Comparison of ENCODE assay signal across 9 cellular contexts in the genomic region with DNA sequence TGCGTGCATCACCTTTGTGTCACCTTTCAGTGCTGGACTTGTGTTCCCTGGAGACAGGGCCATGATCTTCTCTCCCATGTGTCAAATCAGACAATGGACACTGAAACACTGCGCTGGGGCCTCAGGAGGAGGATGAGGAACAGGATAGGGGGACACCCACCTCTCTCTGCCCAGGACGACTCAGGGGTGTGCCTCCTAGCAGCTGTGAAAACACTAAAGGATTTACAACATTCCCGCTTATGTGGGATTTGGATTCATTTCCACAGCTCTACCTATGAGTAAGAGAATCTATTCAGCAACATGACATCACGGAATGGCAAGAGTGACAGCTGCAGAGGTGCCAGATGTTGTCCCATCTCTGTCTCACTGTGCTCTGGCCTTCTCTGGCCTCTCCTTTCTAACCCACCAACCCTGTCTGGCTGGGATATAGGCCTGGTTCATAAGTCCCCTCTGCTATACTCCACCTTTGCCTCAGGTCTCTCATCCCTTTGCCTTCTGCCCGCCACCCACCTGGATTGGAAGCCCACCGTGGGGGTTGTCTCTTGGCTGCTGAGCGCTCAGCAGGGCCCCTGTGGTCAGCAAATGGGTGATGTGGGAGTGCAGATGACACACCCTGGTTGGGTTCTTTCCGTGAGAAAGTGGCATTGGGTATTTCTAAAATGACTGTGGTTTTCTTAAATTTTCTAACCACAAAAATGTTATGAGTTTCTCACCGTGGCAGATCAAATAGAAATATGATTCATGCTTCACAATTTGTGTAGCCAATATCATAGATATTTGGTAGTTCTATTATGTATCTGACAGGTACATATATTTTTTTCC. TPM values are rescaled to one million over a fixed set of nuclear protein-coding genes. Genes with fewer than 3 reads are reported as not detected.
DNase-seq lines count a peak whose midpoint lies in the region; ATAC-seq and TF ChIP-seq lines count a peak whose summit lies in the region.
"Had no signal": no experiment of that assay in that cellular context is flagged by ENCODE, and none has a peak within 500 bp of the region (broad histone marks: within the 10 kb centered on the region; RNA-seq: fewer than 3 reads in every experiment).

No MANE protein-coding gene starts in this region.

- H3K4me1 ChIP-seq in OCI-LY7 (ENCODE audit: insufficient read depth, low read length, poor library complexity, severe bottlenecking), result no peaks in the 10 kb centered on the region

- no peak overlapping the region for H3K4me2 ChIP-seq in OCI-LY7 (ENCODE audit: low read length)

- H3K4me3 Mint-ChIP-seq in effector memory CD8-positive, alpha-beta T cell, result peak overlapping the region; percentile 67 to 69

- H3K4me3 ChIP-seq in AG10803 (ENCODE audit: low read length) (no peak overlapping the region), OCI-LY7 (ENCODE audit: low read depth, low read length, poor library complexity, severe bottlenecking) (no peak overlapping the region)
- H3K4me3 ChIP-seq: BLaER1 treated with 17β-estradiol and CSF1 and Interleukin-3, amounts not matched to agents 10 nM and 100 nM had no signal

- H4K20me1 ChIP-seq in OCI-LY7 (ENCODE audit: insufficient read depth, low read length), result no peaks in the 10 kb centered on the region
- H4K20me1 ChIP-seq: BLaER1 treated with 17β-estradiol and CSF1 and Interleukin-3, amounts not matched to agents 10 nM and 100 nM had no signal

- DNase-seq in AG10803 (ENCODE audit: low read depth) (peak; percentile 68), NCI-H2029 treated with DMSO at 0.1 percent for 48 hours (lab: John Stamatoyannopoulos, UW) (no peak), DMS153 (lab: John Stamatoyannopoulos, UW) (no peak), OCI-LY7 (ENCODE audit: low spot score) (no peak)
- DNase-seq in activated CD4-positive, CD25-positive, alpha-beta regulatory T cell treated with anti-CD3 and anti-CD28 coated beads, Interleukin-2, amount 50 U/mL, for 16 hours (ENCODE audit: low read depth, low spot score), result peak; percentile 9
- peak; percentile 4 to 18 (median 15) for DNase-seq in effector memory CD8-positive, alpha-beta T cell
- peak; percentile 41 to 69 for DNase-seq in stimulated activated CD8-positive, alpha-beta memory T cell treated with anti-CD3 and anti-CD28 coated beads, Interleukin-7, amount 100 ng/mL, for 48 hours (ENCODE audit: extremely low read depth in 1 of 2, low read depth in 1 of 2)

- H3K27ac ChIP-seq in OCI-LY7 (ENCODE audit: low read depth, low read length, poor library complexity, severe bottlenecking), result no peak overlapping the region
- H3K27ac ChIP-seq: BLaER1 treated with 17β-estradiol and CSF1 and Interleukin-3, amounts not matched to agents 10 nM and 100 nM had no signal

- H3K9me3 ChIP-seq in OCI-LY7 (ENCODE audit: low read length), result no peaks in the 10 kb centered on the region
- H3K9me3 ChIP-seq: BLaER1 treated with 17β-estradiol and CSF1 and Interleukin-3, amounts not matched to agents 10 nM and 100 nM had no signal

- ATAC-seq in HG02938 (IDR thresholded peaks at IDR 0.05; ENCODE audit: unreplicated experiment), result peak; percentile 54
- ATAC-seq in effector memory CD8-positive, alpha-beta T cell (replicated peaks), result peak; percentile 95

- POLR2A ChIA-PET in OCI-LY7 (lab: Charles Lee), result no interaction called here

- no TSS peak for BruUV-seq in OCI-LY7 (replicated peaks; lab: Mats Ljungman, UMichigan)

- no peak overlapping the region for H2AFZ ChIP-seq in OCI-LY7 (ENCODE audit: low read length)

- no peaks in the 10 kb centered on the region for H3K79me2 ChIP-seq in OCI-LY7 (ENCODE audit: insufficient read depth, low read depth, low read length)

- no peak for TF ChIP-seq CTCF in AG10803 (conservative IDR thresholded peaks at IDR 0.05; ENCODE audit: low read length)
- TF ChIP-seq CTCF in OCI-LY7 (conservative IDR thresholded peaks at IDR 0.05; ENCODE audit: low read length), result no peak

- intact Hi-C loops in OCI-LY7 (cut with micrococcal nuclease; ENCODE audit: unreplicated experiment), result no loop called here

- H3K36me3 Mint-ChIP-seq in effector memory CD8-positive, alpha-beta T cell (ENCODE audit: insufficient read depth), result peaks cover 6% of the 10 kb centered on the region

- no peaks in the 10 kb centered on the region for H3K36me3 ChIP-seq in OCI-LY7 (ENCODE audit: insufficient read depth, low read length)
- H3K36me3 ChIP-seq: BLaER1 treated with 17β-estradiol and CSF1 and Interleukin-3, amounts not matched to agents 10 nM and 100 nM had no signal

- H3K4me1 Mint-ChIP-seq in effector memory CD8-positive, alpha-beta T cell (ENCODE audit: low read depth in 2 of 2), result peaks cover 26 to 27% of the 10 kb centered on the region in 2 donors

- H3K9me2 ChIP-seq in OCI-LY7 (ENCODE audit: insufficient read depth, low read length), result no peaks in the 10 kb centered on the region

- CTCF ChIA-PET in OCI-LY7 (lab: Charles Lee; ENCODE audit: unreplicated experiment), result no interaction called here

- H3K9me3 Mint-ChIP-seq in effector memory CD8-positive, alpha-beta T cell, result no peaks in the 10 kb centered on the region

- no peaks in the 10 kb centered on the region for H3K27me3 Mint-ChIP-seq in effector memory CD8-positive, alpha-beta T cell

- H3K27ac Mint-ChIP-seq in effector memory CD8-positive, alpha-beta T cell, result peak overlapping the region; percentile 32 to 94

RNA-seq across cellular contexts. Expression of a gene that starts 47.1 kb away (rescaled TPM):
- not detected in 2 replicates for total RNA-seq in OCI-LY7 (2014; rRNA removed; shearing (Covaris generic))
- total RNA-seq in OCI-LY7 (2022), result not detected in 2 replicates

Comparison
In these comparisons a context has a peak if more than half of its experiments do, and no peak if none do; other contexts are left out.
1. DNase-seq: peak in AG10803 (single experiment), activated CD4-positive, CD25-positive, alpha-beta regulatory T cell treated with anti-CD3 and anti-CD28 coated beads, Interleukin-2, amount 50 U/mL, for 16 hours (single experiment), effector memory CD8-positive, alpha-beta T cell (3 of 3) and stimulated activated CD8-positive, alpha-beta memory T cell treated with anti-CD3 and anti-CD28 coated beads, Interleukin-7, amount 100 ng/mL, for 48 hours (2 of 2); none in NCI-H2029 treated with DMSO at 0.1 percent for 48 hours (single experiment), DMS153 (single experiment) and OCI-LY7 (single experiment).